8 cellular contexts compared by ENCODE assay signal in the genomic region with DNA sequence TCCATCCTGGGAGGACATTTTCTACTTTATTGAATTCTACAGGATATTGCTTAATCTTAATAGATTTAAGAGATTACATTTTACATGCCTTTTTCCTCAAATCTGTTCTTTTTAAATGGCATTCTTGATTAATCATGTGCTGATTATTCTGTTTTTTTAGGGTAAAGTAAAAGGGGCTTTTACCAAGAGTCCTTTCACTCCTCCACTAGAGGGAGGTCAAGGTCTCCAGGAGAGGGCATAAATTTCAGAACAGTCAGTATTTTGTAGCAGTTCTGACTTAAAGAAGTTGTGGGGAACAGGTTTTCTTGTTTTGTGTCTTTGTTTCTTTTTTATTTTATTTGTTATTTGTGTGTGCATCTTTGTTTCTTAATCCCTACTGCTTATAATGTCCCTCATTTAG. TPM values are rescaled to one million over a fixed set of nuclear protein-coding genes. Genes with fewer than 3 reads are reported as not detected.
DNase-seq lines count a peak whose midpoint lies in the region; FAIRE-seq and TF ChIP-seq lines count a peak whose summit lies in the region.

No MANE protein-coding gene starts in this region.

- H3K79me2 ChIP-seq in OCI-LY1 (ENCODE audit: insufficient read depth, low read length), result no peaks in the 10 kb centered on the region

- H3K9ac ChIP-seq in OCI-LY1 (ENCODE audit: low read length), result no peak overlapping the region

- H3K27ac ChIP-seq in OCI-LY1 (ENCODE audit: low read depth, low read length, poor library complexity, severe bottlenecking), result no peak overlapping the region

- H3K36me3 ChIP-seq in OCI-LY1 (ENCODE audit: insufficient read depth, low read length), result peaks cover 96% of the 10 kb centered on the region

- no peaks in the 10 kb centered on the region for H3K9me3 ChIP-seq in OCI-LY1 (ENCODE audit: low read length)

- H4K20me1 ChIP-seq in OCI-LY1 (ENCODE audit: insufficient read depth, low read length), result no peaks in the 10 kb centered on the region

- H3K4me1 ChIP-seq in OCI-LY1 (ENCODE audit: insufficient read depth, low read length, severe bottlenecking), result no peaks in the 10 kb centered on the region

- TF ChIP-seq CTCF in OCI-LY1 (IDR thresholded peaks at IDR 0.05; ENCODE audit: low read length) (peak; percentile 48), epithelial cell of proximal tubule (conservative IDR thresholded peaks at IDR 0.05; ENCODE audit: low read depth, low read length) (peak; percentile 69)

- H3K4me2 ChIP-seq in OCI-LY1 (ENCODE audit: low read length), result no peak overlapping the region

- H3K27me3 ChIP-seq in OCI-LY1 (ENCODE audit: insufficient read depth, low read length), result no peaks in the 10 kb centered on the region

- H3K9me2 ChIP-seq in OCI-LY1 (ENCODE audit: low read depth, low read length), result no peaks in the 10 kb centered on the region

- H3K4me3 ChIP-seq in OCI-LY1 (ENCODE audit: low read depth, low read length, poor library complexity, severe bottlenecking), result no peak overlapping the region
- no peak overlapping the region for H3K4me3 ChIP-seq in epithelial cell of proximal tubule (ENCODE audit: low read depth, low read length)

- no peaks in the 10 kb centered on the region for H3F3A ChIP-seq in OCI-LY1 (ENCODE audit: insufficient read depth, low read length)

- H2AFZ ChIP-seq in OCI-LY1 (ENCODE audit: low read length), result no peak overlapping the region

- peak; percentile 36 for FAIRE-seq in GM18507 (lab: Jason Lieb, UNC)

- DNase-seq in A172 (ENCODE audit: low spot score) (peak; percentile 19), GM18507 (ENCODE audit: extremely low spot score, insufficient read length, low read depth) (no peak), epithelial cell of proximal tubule (ENCODE audit: low read depth) (no peak), pons (ENCODE audit: low spot score) (peak; percentile 15), T1000 (lab: John Stamatoyannopoulos, UW) (no peak), hippocampal formation (lab: John Stamatoyannopoulos, UW) (no peak)
- DNase-seq in stimulated activated naive CD4-positive, alpha-beta T cell treated with Interleukin-2 at 50 U/mL for 16 hours (lab: John Stamatoyannopoulos, UW), result no peak

RNA-seq across cellular contexts. Expression of gene WDR75, which starts 25.4 kb away (rescaled TPM):
- total RNA-seq in A172 (2014; rRNA removed; shearing (Covaris generic)), result 63.3 and 79.0 TPM in 2 replicates
- 33.6 and 50.5 TPM in 2 replicates for total RNA-seq in epithelial cell of proximal tubule

Comparison
In these comparisons a context has a peak if more than half of its experiments do, and no peak if none do; other contexts are left out.
1. DNase-seq: peak in A172 (single experiment) and pons (single experiment); none in GM18507 (single experiment), epithelial cell of proximal tubule (single experiment), T1000 (single experiment), hippocampal formation (0 of 2) and stimulated activated naive CD4-positive, alpha-beta T cell treated with Interleukin-2 at 50 U/mL for 16 hours (single experiment).